8 cellular contexts compared by ENCODE assay signal in genomic region chr2:199659207-199659606, GRCh38.
DNase-seq lines count a peak whose midpoint lies in the region; TF ChIP-seq lines count a peak whose summit lies in the region.

No MANE protein-coding gene starts in this region.

- in situ Hi-C loops in astrocyte of the cerebellum (cut with HindIII; ENCODE audit: low sequenced_read_pairs) = no loop called here

- H3K4me2 ChIP-seq in OCI-LY7 (ENCODE audit: low read length) = no peak overlapping the region

- no peak overlapping the region for H3K27ac ChIP-seq in A673 (ENCODE audit: low read depth, low read length, poor library complexity, severe bottlenecking)
- H3K27ac ChIP-seq in OCI-LY7 (ENCODE audit: low read depth, low read length, poor library complexity, severe bottlenecking) = no peak overlapping the region

- intact Hi-C loops in A673 (cut with micrococcal nuclease; ENCODE audit: unreplicated experiment) (no loop called here), OCI-LY7 (cut with micrococcal nuclease; ENCODE audit: unreplicated experiment) (no loop called here)

- H2AFZ ChIP-seq in OCI-LY7 (ENCODE audit: low read length) = no peak overlapping the region

- H3K36me3 ChIP-seq in A673 (ENCODE audit: insufficient read depth, low read length, poor library complexity, severe bottlenecking) (no peaks in the 10 kb centered on the region), OCI-LY7 (ENCODE audit: insufficient read depth, low read length) (no peaks in the 10 kb centered on the region)

- peaks cover 23% of the 10 kb centered on the region for H3K4me1 ChIP-seq in A673 (ENCODE audit: insufficient read depth, low read length, poor library complexity, severe bottlenecking)
- no peaks in the 10 kb centered on the region for H3K4me1 ChIP-seq in OCI-LY7 (ENCODE audit: insufficient read depth, low read length, poor library complexity, severe bottlenecking)

- BruUV-seq in A673 (replicated peaks; lab: Mats Ljungman, UMichigan) (no TSS peak), OCI-LY7 (replicated peaks; lab: Mats Ljungman, UMichigan) (no TSS peak)

- H3K4me3 ChIP-seq in A673 (ENCODE audit: low read depth, low read length, poor library complexity, severe bottlenecking) (peak overlapping the region; percentile 26), HFF-Myc (replicated peaks; ENCODE audit: low read depth, low read length) (peak overlapping the region; percentile 15; the same call in 1 of the 2 replicates), astrocyte of the cerebellum (ENCODE audit: low read depth, low read length) (peak overlapping the region; percentile 39), OCI-LY7 (ENCODE audit: low read depth, low read length, poor library complexity, severe bottlenecking) (no peak overlapping the region)

- no peaks in the 10 kb centered on the region for H3K79me2 ChIP-seq in OCI-LY7 (ENCODE audit: insufficient read depth, low read depth, low read length)

- H4K20me1 ChIP-seq in OCI-LY7 (ENCODE audit: insufficient read depth, low read length) = no peaks in the 10 kb centered on the region

- no peak for TF ChIP-seq CTCF in A673 (conservative IDR thresholded peaks at IDR 0.05; ENCODE audit: low read depth, low read length)
- no peak for TF ChIP-seq CTCF in HFF-Myc (IDR thresholded peaks at IDR 0.05; ENCODE audit: low read depth, low read length, missing control alignments)
- no peak for TF ChIP-seq CTCF in astrocyte of the cerebellum (IDR thresholded peaks at IDR 0.05; ENCODE audit: low read depth, low read length, missing control alignments)
- no peak for TF ChIP-seq CTCF in OCI-LY7 (conservative IDR thresholded peaks at IDR 0.05; ENCODE audit: low read length)

- no peaks in the 10 kb centered on the region for H3K9me2 ChIP-seq in OCI-LY7 (ENCODE audit: insufficient read depth, low read length)

- CTCF ChIA-PET in A673 (lab: Charles Lee) (no interaction called here), OCI-LY7 (lab: Charles Lee; ENCODE audit: unreplicated experiment) (no interaction called here)

- DNase-seq in A673 (ENCODE audit: low spot score) (peak; percentile 76), HFF-Myc (ENCODE audit: extremely low read depth, low read depth) (no peak), astrocyte of the cerebellum (ENCODE audit: low read depth) (no peak), inferior parietal cortex (ENCODE audit: extremely low spot score) (peak; percentile 38), OCI-LY7 (ENCODE audit: low spot score) (no peak), NCI-H187 (lab: John Stamatoyannopoulos, UW) (no peak)
- DNase-seq in stimulated activated CD8-positive, alpha-beta memory T cell treated with anti-CD3 and anti-CD28 coated beads, Interleukin-15, amount 100 ng/mL, for 48 hours (ENCODE audit: low read depth in 2 of 2) = peak; percentile 0 to 3
- no peak for DNase-seq in activated effector memory CD4-positive, alpha-beta T cell treated with Interleukin-2 at 50 U/mL for 16 hours

- peaks cover 6% of the 10 kb centered on the region for H3K9me3 ChIP-seq in A673 (ENCODE audit: low read depth, low read length, poor library complexity, severe bottlenecking)
- H3K9me3 ChIP-seq in OCI-LY7 (ENCODE audit: low read length) = no peaks in the 10 kb centered on the region

- no peaks in the 10 kb centered on the region for H3K27me3 ChIP-seq in A673 (replicated peaks; ENCODE audit: insufficient read depth, low read depth, low read length, poor library complexity)

- POLR2A ChIA-PET in A673 (lab: Charles Lee; ENCODE audit: low non-redundant PET) = no interaction called here
- POLR2A ChIA-PET in OCI-LY7 (lab: Charles Lee) = no interaction called here

Comparison
In these comparisons a context has a peak if more than half of its experiments do, and no peak if none do; other contexts are left out.
1. DNase-seq: peak in A673 (single experiment), inferior parietal cortex (single experiment) and stimulated activated CD8-positive, alpha-beta memory T cell treated with anti-CD3 and anti-CD28 coated beads, Interleukin-15, amount 100 ng/mL, for 48 hours (2 of 2); none in HFF-Myc (single experiment), astrocyte of the cerebellum (single experiment), OCI-LY7 (single experiment), NCI-H187 (0 of 2) and activated effector memory CD4-positive, alpha-beta T cell treated with Interleukin-2 at 50 U/mL for 16 hours (single experiment).